ENCODE assay signal across 1 cellular context in the genomic region with DNA sequence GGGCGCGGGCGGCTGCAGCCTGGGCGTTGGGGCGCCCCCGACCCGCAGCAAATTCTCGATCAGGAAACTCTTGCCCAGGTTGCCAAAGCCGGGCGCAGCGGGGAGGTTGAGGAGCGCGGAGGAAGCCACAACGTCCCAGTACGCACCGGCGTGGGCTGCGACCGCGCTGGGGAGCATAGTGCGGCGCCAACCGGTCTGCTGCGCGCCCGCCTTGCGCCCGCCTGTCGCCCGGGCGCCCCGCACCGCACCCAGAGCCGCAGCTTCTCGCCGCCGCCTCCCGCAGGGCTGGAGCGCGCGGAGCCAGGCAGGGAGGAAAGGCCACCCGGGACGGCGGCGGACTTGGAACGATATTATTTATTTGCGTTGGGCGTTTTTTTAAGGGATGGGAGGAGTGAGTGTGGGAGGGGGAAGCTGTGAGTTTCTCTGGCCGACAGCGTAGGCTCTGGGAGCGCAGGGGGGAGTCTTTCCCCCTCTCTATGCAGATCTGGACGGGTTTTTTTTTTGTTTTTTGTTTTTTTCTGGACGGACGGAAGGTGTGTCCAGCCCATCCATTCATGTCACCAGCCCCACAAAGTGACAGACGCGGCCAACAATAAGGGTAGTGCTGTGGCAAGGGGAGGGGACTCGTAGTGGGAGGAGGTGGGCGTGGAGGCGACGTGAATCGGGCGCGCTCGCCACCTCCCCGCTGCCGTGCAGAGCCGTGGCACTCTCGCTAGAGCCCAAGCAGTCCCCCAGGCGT.
TF ChIP-seq lines count a peak whose summit lies in the region.

A gene (minus strand): TSS at position 349 of the 739 bp plus-strand sequence. CDS start 172 bp downstream, at position 177.

TF ChIP-seq in HEK293, 187 proteins besides CTCF, POLR2A, EP300 and RAD21 (continued from another document and continues in another):
- TF ChIP-seq, protein P1, sequence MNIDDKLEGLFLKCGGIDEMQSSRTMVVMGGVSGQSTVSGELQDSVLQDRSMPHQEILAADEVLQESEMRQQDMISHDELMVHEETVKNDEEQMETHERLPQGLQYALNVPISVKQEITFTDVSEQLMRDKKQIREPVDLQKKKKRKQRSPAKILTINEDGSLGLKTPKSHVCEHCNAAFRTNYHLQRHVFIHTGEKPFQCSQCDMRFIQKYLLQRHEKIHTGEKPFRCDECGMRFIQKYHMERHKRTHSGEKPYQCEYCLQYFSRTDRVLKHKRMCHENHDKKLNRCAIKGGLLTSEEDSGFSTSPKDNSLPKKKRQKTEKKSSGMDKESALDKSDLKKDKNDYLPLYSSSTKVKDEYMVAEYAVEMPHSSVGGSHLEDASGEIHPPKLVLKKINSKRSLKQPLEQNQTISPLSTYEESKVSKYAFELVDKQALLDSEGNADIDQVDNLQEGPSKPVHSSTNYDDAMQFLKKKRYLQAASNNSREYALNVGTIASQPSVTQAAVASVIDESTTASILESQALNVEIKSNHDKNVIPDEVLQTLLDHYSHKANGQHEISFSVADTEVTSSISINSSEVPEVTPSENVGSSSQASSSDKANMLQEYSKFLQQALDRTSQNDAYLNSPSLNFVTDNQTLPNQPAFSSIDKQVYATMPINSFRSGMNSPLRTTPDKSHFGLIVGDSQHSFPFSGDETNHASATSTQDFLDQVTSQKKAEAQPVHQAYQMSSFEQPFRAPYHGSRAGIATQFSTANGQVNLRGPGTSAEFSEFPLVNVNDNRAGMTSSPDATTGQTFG (tag by site-specific recombination; IDR thresholded peaks at IDR 0.05; ENCODE audit: borderline replicate concordance) = no peak
- TF ChIP-seq ZNF175 (tag by site-specific recombination; IDR thresholded peaks at IDR 0.05) (no peak), ZNF132 (tag by site-specific recombination; IDR thresholded peaks at IDR 0.05; ENCODE audit: borderline replicate concordance) (no peak), ZBTB17 (tag by site-specific recombination; IDR thresholded peaks at IDR 0.05) (no peak), ZNF701 (tag by site-specific recombination; IDR thresholded peaks at IDR 0.05) (no peak), ZNF48 (tag by site-specific recombination; IDR thresholded peaks at IDR 0.05) (no peak), ZNF768 (tag by site-specific recombination; IDR thresholded peaks at IDR 0.05) (no peak), ZNF239 (tag by site-specific recombination; IDR thresholded peaks at IDR 0.05) (no peak), ZNF121 (tag by site-specific recombination; IDR thresholded peaks at IDR 0.05) (no peak), ZBTB20 (tag by site-specific recombination; IDR thresholded peaks at IDR 0.05) (0 out of 2 replicates have a peak, but pooled peaks have one; percentile 23), ZNF114 (tag by site-specific recombination; IDR thresholded peaks at IDR 0.05) (no peak), ZNF514 (tag by site-specific recombination; IDR thresholded peaks at IDR 0.05) (no peak), EGR2 (tag by site-specific recombination; IDR thresholded peaks at IDR 0.05; ENCODE audit: low read depth) (peak; percentile 88), YY1 (tag by site-specific recombination; IDR thresholded peaks at IDR 0.05) (no peak), KLF8 (tag by site-specific recombination; IDR thresholded peaks at IDR 0.05) (peak; percentile 71), ZNF404 (tag by site-specific recombination; IDR thresholded peaks at IDR 0.05) (no peak), ZNF555 (tag by site-specific recombination; conservative IDR thresholded peaks at IDR 0.05) (no peak), ZBTB8A (tag by site-specific recombination; IDR thresholded peaks at IDR 0.05) (peak; percentile 98), ZNF629 (tag by site-specific recombination; IDR thresholded peaks at IDR 0.05) (no peak), GFI1B (tag by site-specific recombination; IDR thresholded peaks at IDR 0.05) (no peak), KLF9 (tag by site-specific recombination; IDR thresholded peaks at IDR 0.05; ENCODE audit: low read depth) (peak; percentile 81), ZNF140 (tag by site-specific recombination; IDR thresholded peaks at IDR 0.05) (no peak), ZNF791 (tag by site-specific recombination; IDR thresholded peaks at IDR 0.05) (no peak), SP3 (tag by site-specific recombination; IDR thresholded peaks at IDR 0.05) (peak; percentile 93), ZNF335 (tag by site-specific recombination; conservative IDR thresholded peaks at IDR 0.05) (peak; percentile 93), ZNF366 (tag by site-specific recombination; conservative IDR thresholded peaks at IDR 0.05) (no peak)
- TF ChIP-seq, protein P2, sequence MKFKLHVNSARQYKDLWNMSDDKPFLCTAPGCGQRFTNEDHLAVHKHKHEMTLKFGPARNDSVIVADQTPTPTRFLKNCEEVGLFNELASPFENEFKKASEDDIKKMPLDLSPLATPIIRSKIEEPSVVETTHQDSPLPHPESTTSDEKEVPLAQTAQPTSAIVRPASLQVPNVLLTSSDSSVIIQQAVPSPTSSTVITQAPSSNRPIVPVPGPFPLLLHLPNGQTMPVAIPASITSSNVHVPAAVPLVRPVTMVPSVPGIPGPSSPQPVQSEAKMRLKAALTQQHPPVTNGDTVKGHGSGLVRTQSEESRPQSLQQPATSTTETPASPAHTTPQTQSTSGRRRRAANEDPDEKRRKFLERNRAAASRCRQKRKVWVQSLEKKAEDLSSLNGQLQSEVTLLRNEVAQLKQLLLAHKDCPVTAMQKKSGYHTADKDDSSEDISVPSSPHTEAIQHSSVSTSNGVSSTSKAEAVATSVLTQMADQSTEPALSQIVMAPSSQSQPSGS (tag by site-specific recombination; IDR thresholded peaks at IDR 0.05; ENCODE audit: low read depth) = no peak
- TF ChIP-seq, protein P3, sequence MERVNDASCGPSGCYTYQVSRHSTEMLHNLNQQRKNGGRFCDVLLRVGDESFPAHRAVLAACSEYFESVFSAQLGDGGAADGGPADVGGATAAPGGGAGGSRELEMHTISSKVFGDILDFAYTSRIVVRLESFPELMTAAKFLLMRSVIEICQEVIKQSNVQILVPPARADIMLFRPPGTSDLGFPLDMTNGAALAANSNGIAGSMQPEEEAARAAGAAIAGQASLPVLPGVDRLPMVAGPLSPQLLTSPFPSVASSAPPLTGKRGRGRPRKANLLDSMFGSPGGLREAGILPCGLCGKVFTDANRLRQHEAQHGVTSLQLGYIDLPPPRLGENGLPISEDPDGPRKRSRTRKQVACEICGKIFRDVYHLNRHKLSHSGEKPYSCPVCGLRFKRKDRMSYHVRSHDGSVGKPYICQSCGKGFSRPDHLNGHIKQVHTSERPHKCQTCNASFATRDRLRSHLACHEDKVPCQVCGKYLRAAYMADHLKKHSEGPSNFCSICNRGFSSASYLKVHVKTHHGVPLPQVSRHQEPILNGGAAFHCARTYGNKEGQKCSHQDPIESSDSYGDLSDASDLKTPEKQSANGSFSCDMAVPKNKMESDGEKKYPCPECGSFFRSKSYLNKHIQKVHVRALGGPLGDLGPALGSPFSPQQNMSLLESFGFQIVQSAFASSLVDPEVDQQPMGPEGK (tag by site-specific recombination; IDR thresholded peaks at IDR 0.05) = peak; percentile 72; the same call in 1 of the 2 replicates
- TF ChIP-seq, protein P4, sequence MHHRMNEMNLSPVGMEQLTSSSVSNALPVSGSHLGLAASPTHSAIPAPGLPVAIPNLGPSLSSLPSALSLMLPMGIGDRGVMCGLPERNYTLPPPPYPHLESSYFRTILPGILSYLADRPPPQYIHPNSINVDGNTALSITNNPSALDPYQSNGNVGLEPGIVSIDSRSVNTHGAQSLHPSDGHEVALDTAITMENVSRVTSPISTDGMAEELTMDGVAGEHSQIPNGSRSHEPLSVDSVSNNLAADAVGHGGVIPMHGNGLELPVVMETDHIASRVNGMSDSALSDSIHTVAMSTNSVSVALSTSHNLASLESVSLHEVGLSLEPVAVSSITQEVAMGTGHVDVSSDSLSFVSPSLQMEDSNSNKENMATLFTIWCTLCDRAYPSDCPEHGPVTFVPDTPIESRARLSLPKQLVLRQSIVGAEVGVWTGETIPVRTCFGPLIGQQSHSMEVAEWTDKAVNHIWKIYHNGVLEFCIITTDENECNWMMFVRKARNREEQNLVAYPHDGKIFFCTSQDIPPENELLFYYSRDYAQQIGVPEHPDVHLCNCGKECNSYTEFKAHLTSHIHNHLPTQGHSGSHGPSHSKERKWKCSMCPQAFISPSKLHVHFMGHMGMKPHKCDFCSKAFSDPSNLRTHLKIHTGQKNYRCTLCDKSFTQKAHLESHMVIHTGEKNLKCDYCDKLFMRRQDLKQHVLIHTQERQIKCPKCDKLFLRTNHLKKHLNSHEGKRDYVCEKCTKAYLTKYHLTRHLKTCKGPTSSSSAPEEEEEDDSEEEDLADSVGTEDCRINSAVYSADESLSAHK (tag by site-specific recombination; IDR thresholded peaks at IDR 0.05) = no peak
- TF ChIP-seq, protein P5, sequence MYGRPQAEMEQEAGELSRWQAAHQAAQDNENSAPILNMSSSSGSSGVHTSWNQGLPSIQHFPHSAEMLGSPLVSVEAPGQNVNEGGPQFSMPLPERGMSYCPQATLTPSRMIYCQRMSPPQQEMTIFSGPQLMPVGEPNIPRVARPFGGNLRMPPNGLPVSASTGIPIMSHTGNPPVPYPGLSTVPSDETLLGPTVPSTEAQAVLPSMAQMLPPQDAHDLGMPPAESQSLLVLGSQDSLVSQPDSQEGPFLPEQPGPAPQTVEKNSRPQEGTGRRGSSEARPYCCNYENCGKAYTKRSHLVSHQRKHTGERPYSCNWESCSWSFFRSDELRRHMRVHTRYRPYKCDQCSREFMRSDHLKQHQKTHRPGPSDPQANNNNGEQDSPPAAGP (tag by site-specific recombination; IDR thresholded peaks at IDR 0.05) = no peak
- TF ChIP-seq, protein P6, sequence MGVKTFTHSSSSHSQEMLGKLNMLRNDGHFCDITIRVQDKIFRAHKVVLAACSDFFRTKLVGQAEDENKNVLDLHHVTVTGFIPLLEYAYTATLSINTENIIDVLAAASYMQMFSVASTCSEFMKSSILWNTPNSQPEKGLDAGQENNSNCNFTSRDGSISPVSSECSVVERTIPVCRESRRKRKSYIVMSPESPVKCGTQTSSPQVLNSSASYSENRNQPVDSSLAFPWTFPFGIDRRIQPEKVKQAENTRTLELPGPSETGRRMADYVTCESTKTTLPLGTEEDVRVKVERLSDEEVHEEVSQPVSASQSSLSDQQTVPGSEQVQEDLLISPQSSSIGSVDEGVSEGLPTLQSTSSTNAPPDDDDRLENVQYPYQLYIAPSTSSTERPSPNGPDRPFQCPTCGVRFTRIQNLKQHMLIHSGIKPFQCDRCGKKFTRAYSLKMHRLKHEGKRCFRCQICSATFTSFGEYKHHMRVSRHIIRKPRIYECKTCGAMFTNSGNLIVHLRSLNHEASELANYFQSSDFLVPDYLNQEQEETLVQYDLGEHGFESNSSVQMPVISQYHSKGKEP (tag by site-specific recombination; IDR thresholded peaks at IDR 0.05) = no peak
- TF ChIP-seq, protein P7, sequence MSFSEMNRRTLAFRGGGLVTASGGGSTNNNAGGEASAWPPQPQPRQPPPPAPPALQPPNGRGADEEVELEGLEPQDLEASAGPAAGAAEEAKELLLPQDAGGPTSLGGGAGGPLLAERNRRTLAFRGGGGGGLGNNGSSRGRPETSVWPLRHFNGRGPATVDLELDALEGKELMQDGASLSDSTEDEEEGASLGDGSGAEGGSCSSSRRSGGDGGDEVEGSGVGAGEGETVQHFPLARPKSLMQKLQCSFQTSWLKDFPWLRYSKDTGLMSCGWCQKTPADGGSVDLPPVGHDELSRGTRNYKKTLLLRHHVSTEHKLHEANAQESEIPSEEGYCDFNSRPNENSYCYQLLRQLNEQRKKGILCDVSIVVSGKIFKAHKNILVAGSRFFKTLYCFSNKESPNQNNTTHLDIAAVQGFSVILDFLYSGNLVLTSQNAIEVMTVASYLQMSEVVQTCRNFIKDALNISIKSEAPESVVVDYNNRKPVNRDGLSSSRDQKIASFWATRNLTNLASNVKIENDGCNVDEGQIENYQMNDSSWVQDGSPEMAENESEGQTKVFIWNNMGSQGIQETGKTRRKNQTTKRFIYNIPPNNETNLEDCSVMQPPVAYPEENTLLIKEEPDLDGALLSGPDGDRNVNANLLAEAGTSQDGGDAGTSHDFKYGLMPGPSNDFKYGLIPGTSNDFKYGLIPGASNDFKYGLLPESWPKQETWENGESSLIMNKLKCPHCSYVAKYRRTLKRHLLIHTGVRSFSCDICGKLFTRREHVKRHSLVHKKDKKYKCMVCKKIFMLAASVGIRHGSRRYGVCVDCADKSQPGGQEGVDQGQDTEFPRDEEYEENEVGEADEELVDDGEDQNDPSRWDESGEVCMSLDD (tag by site-specific recombination; IDR thresholded peaks at IDR 0.05) = no peak
- TF ChIP-seq, protein P8, sequence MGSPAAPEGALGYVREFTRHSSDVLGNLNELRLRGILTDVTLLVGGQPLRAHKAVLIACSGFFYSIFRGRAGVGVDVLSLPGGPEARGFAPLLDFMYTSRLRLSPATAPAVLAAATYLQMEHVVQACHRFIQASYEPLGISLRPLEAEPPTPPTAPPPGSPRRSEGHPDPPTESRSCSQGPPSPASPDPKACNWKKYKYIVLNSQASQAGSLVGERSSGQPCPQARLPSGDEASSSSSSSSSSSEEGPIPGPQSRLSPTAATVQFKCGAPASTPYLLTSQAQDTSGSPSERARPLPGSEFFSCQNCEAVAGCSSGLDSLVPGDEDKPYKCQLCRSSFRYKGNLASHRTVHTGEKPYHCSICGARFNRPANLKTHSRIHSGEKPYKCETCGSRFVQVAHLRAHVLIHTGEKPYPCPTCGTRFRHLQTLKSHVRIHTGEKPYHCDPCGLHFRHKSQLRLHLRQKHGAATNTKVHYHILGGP (tag by site-specific recombination; IDR thresholded peaks at IDR 0.05) = no peak
- TF ChIP-seq, protein P9, sequence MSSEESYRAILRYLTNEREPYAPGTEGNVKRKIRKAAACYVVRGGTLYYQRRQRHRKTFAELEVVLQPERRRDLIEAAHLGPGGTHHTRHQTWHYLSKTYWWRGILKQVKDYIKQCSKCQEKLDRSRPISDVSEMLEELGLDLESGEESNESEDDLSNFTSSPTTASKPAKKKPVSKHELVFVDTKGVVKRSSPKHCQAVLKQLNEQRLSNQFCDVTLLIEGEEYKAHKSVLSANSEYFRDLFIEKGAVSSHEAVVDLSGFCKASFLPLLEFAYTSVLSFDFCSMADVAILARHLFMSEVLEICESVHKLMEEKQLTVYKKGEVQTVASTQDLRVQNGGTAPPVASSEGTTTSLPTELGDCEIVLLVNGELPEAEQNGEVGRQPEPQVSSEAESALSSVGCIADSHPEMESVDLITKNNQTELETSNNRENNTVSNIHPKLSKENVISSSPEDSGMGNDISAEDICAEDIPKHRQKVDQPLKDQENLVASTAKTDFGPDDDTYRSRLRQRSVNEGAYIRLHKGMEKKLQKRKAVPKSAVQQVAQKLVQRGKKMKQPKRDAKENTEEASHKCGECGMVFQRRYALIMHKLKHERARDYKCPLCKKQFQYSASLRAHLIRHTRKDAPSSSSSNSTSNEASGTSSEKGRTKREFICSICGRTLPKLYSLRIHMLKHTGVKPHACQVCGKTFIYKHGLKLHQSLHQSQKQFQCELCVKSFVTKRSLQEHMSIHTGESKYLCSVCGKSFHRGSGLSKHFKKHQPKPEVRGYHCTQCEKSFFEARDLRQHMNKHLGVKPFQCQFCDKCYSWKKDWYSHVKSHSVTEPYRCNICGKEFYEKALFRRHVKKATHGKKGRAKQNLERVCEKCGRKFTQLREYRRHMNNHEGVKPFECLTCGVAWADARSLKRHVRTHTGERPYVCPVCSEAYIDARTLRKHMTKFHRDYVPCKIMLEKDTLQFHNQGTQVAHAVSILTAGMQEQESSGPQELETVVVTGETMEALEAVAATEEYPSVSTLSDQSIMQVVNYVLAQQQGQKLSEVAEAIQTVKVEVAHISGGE (tag by site-specific recombination; conservative IDR thresholded peaks at IDR 0.05; ENCODE audit: low read depth) = no peak
